Comparison of ENCODE assay signal across 8 cellular contexts in the genomic region with DNA sequence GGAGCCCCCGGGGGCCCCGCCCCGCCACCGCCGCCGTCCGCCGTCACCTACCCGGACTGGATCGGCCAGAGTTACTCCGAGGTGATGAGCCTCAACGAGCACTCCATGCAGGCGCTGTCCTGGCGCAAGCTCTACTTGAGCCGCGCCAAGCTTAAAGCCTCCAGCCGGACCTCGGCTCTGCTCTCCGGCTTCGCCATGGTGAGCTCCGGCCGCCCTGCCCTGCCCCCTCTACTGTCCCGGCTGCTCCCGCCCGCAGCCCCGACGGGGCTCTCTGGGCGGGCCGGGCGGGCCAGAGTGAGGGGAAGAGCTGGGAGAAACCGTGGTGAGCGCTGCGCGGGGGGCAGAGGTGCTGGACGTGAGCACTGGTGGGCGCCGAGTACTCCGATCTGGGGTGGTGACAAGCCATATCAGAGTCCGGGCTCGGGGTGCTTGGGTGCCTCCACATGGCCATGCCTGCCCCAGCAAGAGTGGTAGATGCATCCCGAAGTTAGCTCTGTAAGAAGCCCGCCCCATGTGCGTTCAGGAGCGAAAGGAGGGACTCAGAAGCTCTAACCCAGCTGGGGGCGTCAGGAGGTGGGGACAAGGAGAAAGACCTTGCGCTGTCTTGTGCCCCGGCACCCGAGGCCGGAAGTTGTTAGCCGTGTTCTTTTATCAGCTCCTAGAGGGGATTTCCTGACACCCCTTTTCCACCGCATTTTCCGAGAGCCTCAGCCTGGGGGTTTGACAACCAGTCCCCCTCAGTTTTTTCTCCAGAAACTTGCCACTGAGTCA. TPM values are rescaled to one million over a fixed set of nuclear protein-coding genes. Genes with fewer than 3 reads are reported as not detected.
DNase-seq lines count a peak whose midpoint lies in the region; ATAC-seq and TF ChIP-seq lines count a peak whose summit lies in the region.

No MANE protein-coding gene starts in this region.

- H3K4me3 ChIP-seq in thymus (ENCODE audit: low read length) = peak overlapping the region; percentile 84

- peaks cover 22% of the 10 kb centered on the region for H3K4me1 ChIP-seq in thymus (ENCODE audit: control insufficient read depth, insufficient read depth, low read length)

- H3K27ac ChIP-seq in RWPE1 = peak overlapping the region; percentile 89
- peak overlapping the region; percentile 90 for H3K27ac ChIP-seq in thymus (ENCODE audit: low read depth)

- H3K36me3 Mint-ChIP-seq in osteocyte (ENCODE audit: unreplicated experiment) = no peaks in the 10 kb centered on the region

- no peaks in the 10 kb centered on the region for H3K36me3 ChIP-seq in thymus (ENCODE audit: control insufficient read depth, insufficient read depth)

- TF ChIP-seq CTCF in RWPE1 (conservative IDR thresholded peaks at IDR 0.05; ENCODE audit: low read depth) (0 out of 2 replicates have a peak, but pooled peaks have one; percentile 20), osteocyte (IDR thresholded peaks at IDR 0.05) (no peak)

- under 1% methylated on average over 52 of the region's 52 CpGs for WGBS in thymus

- no peaks in the 10 kb centered on the region for H3K9me3 Mint-ChIP-seq in osteocyte (ENCODE audit: unreplicated experiment)

- ATAC-seq in GM19351 (IDR thresholded peaks at IDR 0.05; ENCODE audit: unreplicated experiment) = peak; percentile 36
- ATAC-seq in HG03520 (IDR thresholded peaks at IDR 0.05; ENCODE audit: unreplicated experiment) = peak; percentile 24

- H3K27ac Mint-ChIP-seq in osteocyte (ENCODE audit: unreplicated experiment) = peak overlapping the region; percentile 79

- H3K4me1 Mint-ChIP-seq in osteocyte (ENCODE audit: unreplicated experiment) = peaks cover 32% of the 10 kb centered on the region

- no peaks in the 10 kb centered on the region for H3K9me3 ChIP-seq in thymus (ENCODE audit: control insufficient read depth)

- CTCF ChIA-PET in RWPE1 (lab: Yijun Ruan, JAX) = interaction anchor here (0.6 to 3.3 kb wide), 4 partner anchors 10 to 320 kb away, joined by 3 to 23 read pairs (median 8); no protein-coding TSS in a partner anchor

- H3K27me3 Mint-ChIP-seq in osteocyte (ENCODE audit: unreplicated experiment) = no peaks in the 10 kb centered on the region

- DNase-seq in CMK (ENCODE audit: low read depth) (peak; percentile 69), RWPE1 (ENCODE audit: low spot score) (peak; percentile 54), germinal center (ENCODE audit: low spot score) (peak; percentile 69), osteocyte (ENCODE audit: extremely low spot score, unreplicated experiment) (peak; percentile 88)
- peak; percentile 54 to 70 (median 65) for DNase-seq in activated naive CD4-positive, alpha-beta T cell (lab: John Stamatoyannopoulos, UW)

- POLR2A ChIA-PET in RWPE1 (lab: Yijun Ruan, JAX; ENCODE audit: low non-redundant PET) = interaction anchor here (0.5 to 0.6 kb wide), 2 partner anchors 53 to 135 kb away, joined by 3 read pairs; no protein-coding TSS in a partner anchor

- no peaks in the 10 kb centered on the region for H3K27me3 ChIP-seq in thymus (ENCODE audit: control insufficient read depth, insufficient read depth)

- peak overlapping the region; percentile 76 for H3K4me3 Mint-ChIP-seq in osteocyte (ENCODE audit: unreplicated experiment)

RNA-seq across cellular contexts. Expression of a gene that starts 0.7 kb away (rescaled TPM):
- 9.1 and 11.1 TPM in 2 replicates for total RNA-seq in osteocyte
- 12.8 TPM for polyA plus RNA-seq in thymus

RNA-seq across cellular contexts. Expression of a gene that starts 42.4 kb away (rescaled TPM):
- 0.11 and 0.29 TPM in 2 replicates for total RNA-seq in osteocyte
- 4.9 TPM for polyA plus RNA-seq in thymus

RNA-seq across cellular contexts. Expression of a gene that starts 46.2 kb away (rescaled TPM):
- 30.8 and 31.9 TPM in 2 replicates for total RNA-seq in osteocyte
- 25.9 TPM for polyA plus RNA-seq in thymus

Comparison
In these comparisons a context has a peak if more than half of its experiments do, and no peak if none do; other contexts are left out.
1. Peak in every context shown above with its lines: DNase-seq, ATAC-seq, H3K4me3 ChIP-seq and H3K27ac ChIP-seq.